ENCODE assay signal across 9 cellular contexts in the genomic region with DNA sequence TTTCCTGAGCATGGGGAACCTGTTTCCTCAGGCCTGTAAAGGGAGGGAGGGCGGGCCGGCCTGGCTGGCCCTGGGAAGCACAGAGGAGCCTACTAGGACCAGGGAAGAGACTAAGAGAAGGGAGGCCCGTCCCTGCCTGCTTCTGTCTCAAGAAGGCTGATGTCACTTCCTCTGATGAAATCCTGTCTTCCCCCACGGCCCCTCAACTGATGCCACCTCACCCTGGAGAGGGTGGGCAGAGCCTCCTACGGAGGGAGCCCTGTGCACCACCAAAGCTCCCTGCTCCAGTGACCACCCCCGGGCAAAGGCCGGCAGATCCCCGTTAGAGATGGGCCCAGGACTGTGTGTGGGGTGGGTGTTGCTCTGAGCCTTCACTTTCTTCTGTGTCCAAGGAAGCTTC. TPM values are rescaled to one million over a fixed set of nuclear protein-coding genes. Genes with fewer than 3 reads are reported as not detected.
DNase-seq lines count a peak whose midpoint lies in the region; ATAC-seq and TF ChIP-seq lines count a peak whose summit lies in the region.
"Had no signal": no experiment of that assay in that cellular context is flagged by ENCODE, and none has a peak within 500 bp of the region (broad histone marks: within the 10 kb centered on the region; RNA-seq: fewer than 3 reads in every experiment).

No MANE protein-coding gene starts in this region.

- TF ChIP-seq POLR2A in erythroblast (IDR thresholded peaks at IDR 0.05; ENCODE audit: low read length) (no peak), GM18505 (IDR thresholded peaks at IDR 0.05; ENCODE audit: borderline replicate concordance, extremely low read depth, insufficient read depth, insufficient read length) (no peak)

- H2AFZ ChIP-seq in fibroblast of lung (ENCODE audit: low read length) (peak overlapping the region; percentile 23), parathyroid adenoma (no peak overlapping the region)

- DNase-seq in ELR (ENCODE audit: low read depth) (peak; percentile 68), SIG-M5 (lab: John Stamatoyannopoulos, UW) (peak; percentile 62), fibroblast of lung (ENCODE audit: low read depth in 2 of 2) (peak; percentile 25 to 36), T1000 (lab: John Stamatoyannopoulos, UW) (no peak), erythroblast (lab: John Stamatoyannopoulos, UW) (no peak)
- no peak for DNase-seq in activated effector memory CD4-positive, alpha-beta T cell treated with anti-CD3 and anti-CD28 coated beads, Interleukin-2, amount 50 U/mL, for 16 hours

- no peak for ATAC-seq in GM18505 (IDR thresholded peaks at IDR 0.05; ENCODE audit: unreplicated experiment)

- no peaks in the 10 kb centered on the region for H4K20me1 ChIP-seq in fibroblast of lung (ENCODE audit: control insufficient read depth, extremely low read depth, insufficient read depth, low read length)

- H3K79me2 ChIP-seq in fibroblast of lung (ENCODE audit: control insufficient read depth, insufficient read depth, low read length) (no peaks in the 10 kb centered on the region), parathyroid adenoma (no peaks in the 10 kb centered on the region)

- TF ChIP-seq CTCF in fibroblast of lung (conservative IDR thresholded peaks at IDR 0.05 in 1 of 2, IDR thresholded peaks at IDR 0.05 in 1 of 2; ENCODE audit: low read depth in 1 of 2, low read length in 2 of 2) (no peak), parathyroid adenoma (IDR thresholded peaks at IDR 0.05) (no peak)

- H3K27me3 ChIP-seq in fibroblast of lung (ENCODE audit: control insufficient read depth, insufficient read depth, low read length) = no peaks in the 10 kb centered on the region
- no peaks in the 10 kb centered on the region for H3K27me3 ChIP-seq in parathyroid adenoma (ENCODE audit: control insufficient read depth, insufficient read depth, low read length)

- H3K36me3 ChIP-seq in fibroblast of lung (ENCODE audit: control insufficient read depth, insufficient read depth, low read length) = peaks cover 2% of the 10 kb centered on the region
- no peaks in the 10 kb centered on the region for H3K36me3 ChIP-seq in parathyroid adenoma (ENCODE audit: control insufficient read depth, insufficient read depth, low read length)

- H3K9me3 ChIP-seq in fibroblast of lung (ENCODE audit: control insufficient read depth, insufficient read depth, low read depth, low read length) (no peaks in the 10 kb centered on the region), parathyroid adenoma (ENCODE audit: control insufficient read depth, low read length) (no peaks in the 10 kb centered on the region)

- H3K4me2 ChIP-seq in fibroblast of lung (ENCODE audit: extremely low read depth, insufficient read depth, low read length) (no peak overlapping the region), parathyroid adenoma (ENCODE audit: low read length) (no peak overlapping the region)

- no peaks in the 10 kb centered on the region for H3K4me1 ChIP-seq in fibroblast of lung (ENCODE audit: control insufficient read depth, extremely low read depth, insufficient read depth, low read length)
- H3K4me1 ChIP-seq in parathyroid adenoma = no peaks in the 10 kb centered on the region

- H3K27ac ChIP-seq in fibroblast of lung (ENCODE audit: insufficient read depth, low read length) (no peak overlapping the region), parathyroid adenoma (peak overlapping the region; percentile 27)

- H3K4me3 ChIP-seq in fibroblast of lung (replicated peaks in 1 of 4; ENCODE audit: control extremely low read depth in 1 of 4, insufficient read depth in 1 of 4, low read depth in 3 of 4, low read length in 4 of 4) (no peak overlapping the region), parathyroid adenoma (ENCODE audit: low read depth, low read length) (no peak overlapping the region)

- H3K9ac ChIP-seq in fibroblast of lung (ENCODE audit: insufficient read depth, low read length) (no peak overlapping the region), parathyroid adenoma (no peak overlapping the region)

RNA-seq across cellular contexts. Expression of a gene that starts 1.0 kb away (rescaled TPM):
- 0.33 TPM in 1 of 2 replicates, not detected in the other for total RNA-seq in fibroblast of lung
- polyA plus RNA-seq in fibroblast of lung = 0.15 and 0.20 TPM in 2 replicates
- 0.28 TPM in 1 of 2 replicates, not detected in the other for polyA plus RNA-seq in fibroblast of lung (2012)
- polyA minus RNA-seq in fibroblast of lung (ENCODE audit: low replicate concordance) = not detected in 2 replicates
- total RNA-seq: kidney epithelial cell had no signal

RNA-seq across cellular contexts. Expression of a gene that starts 14.3 kb away (rescaled TPM):
- total RNA-seq in fibroblast of lung = 3.6 and 4.3 TPM in 2 replicates
- polyA plus RNA-seq in fibroblast of lung = 6.5 and 8.8 TPM in 2 replicates
- 2.7 TPM in 2 replicates for polyA plus RNA-seq in fibroblast of lung (2012)
- 6.3 and 18.0 TPM in 2 replicates for polyA minus RNA-seq in fibroblast of lung (ENCODE audit: low replicate concordance)

RNA-seq across cellular contexts. Expression of a gene that starts 56.2 kb away (rescaled TPM):
- total RNA-seq in fibroblast of lung = 2.8 and 4.1 TPM in 2 replicates
- polyA plus RNA-seq in fibroblast of lung = 0.64 and 1.1 TPM in 2 replicates
- polyA plus RNA-seq in fibroblast of lung (2012) = 1.5 and 2.4 TPM in 2 replicates
- polyA minus RNA-seq in fibroblast of lung (ENCODE audit: low replicate concordance) = not detected in 2 replicates

RNA-seq across cellular contexts. Expression of a gene that starts 57.4 kb away (rescaled TPM):
- 24.4 and 26.6 TPM in 2 replicates for total RNA-seq in fibroblast of lung
- 11.4 and 17.6 TPM in 2 replicates for polyA plus RNA-seq in fibroblast of lung
- polyA plus RNA-seq in fibroblast of lung (2012) = 22.1 and 32.1 TPM in 2 replicates
- polyA minus RNA-seq in fibroblast of lung (ENCODE audit: low replicate concordance) = 36.7 and 53.3 TPM in 2 replicates

Comparison
In these comparisons a context has a peak if more than half of its experiments do, and no peak if none do; other contexts are left out.
1. DNase-seq: peak in ELR (single experiment), SIG-M5 (single experiment) and fibroblast of lung (2 of 2); none in T1000 (single experiment), erythroblast (0 of 2) and activated effector memory CD4-positive, alpha-beta T cell treated with anti-CD3 and anti-CD28 coated beads, Interleukin-2, amount 50 U/mL, for 16 hours (single experiment).